ENCODE assay signal across 13 cellular contexts in the genomic region with DNA sequence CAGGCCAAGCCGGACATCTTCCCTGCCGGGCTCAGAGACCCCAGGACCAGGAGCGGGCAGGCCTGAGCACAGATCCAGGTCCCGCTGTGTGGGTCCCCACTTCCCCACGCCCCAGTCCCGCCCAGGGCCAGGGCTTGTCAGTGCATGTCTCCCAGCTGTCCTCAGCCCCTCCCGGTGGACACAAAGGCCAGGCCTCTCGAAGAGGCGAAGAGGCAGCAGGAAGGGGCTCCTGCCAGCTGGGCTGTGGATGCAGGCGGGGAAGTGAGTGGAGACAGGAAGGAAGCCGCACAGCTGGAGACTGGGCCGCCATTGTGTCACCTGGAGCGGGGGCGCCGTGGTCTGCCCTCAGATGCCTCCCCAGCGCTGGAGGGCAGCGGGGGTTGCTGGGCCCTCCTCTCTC. TPM values are rescaled to one million over a fixed set of nuclear protein-coding genes. Genes with fewer than 3 reads are reported as not detected.
DNase-seq lines count a peak whose midpoint lies in the region; ATAC-seq and TF ChIP-seq lines count a peak whose summit lies in the region.
"Had no signal": no experiment of that assay in that cellular context is flagged by ENCODE, and none has a peak within 500 bp of the region (broad histone marks: within the 10 kb centered on the region; RNA-seq: fewer than 3 reads in every experiment).

No MANE protein-coding gene starts in this region.

- peaks cover 30% of the 10 kb centered on the region for H3K4me1 Mint-ChIP-seq in neural progenitor cell
- peaks cover 2 to 8% (median 5%) of the 10 kb centered on the region in 4 donors for H3K4me1 Mint-ChIP-seq in naive thymus-derived CD8-positive, alpha-beta T cell
- H3K4me1 Mint-ChIP-seq in CD8-positive, alpha-beta T cell (ENCODE audit: low read depth), result peaks cover 2% of the 10 kb centered on the region
- H3K4me1 Mint-ChIP-seq: activated CD4-positive, alpha-beta T cell treated with anti-CD3 and anti-CD28 coated beads for 36 hours had no signal

- no peak overlapping the region for H2AFZ ChIP-seq in neural progenitor cell (replicated peaks)

- no peak overlapping the region for H3K27ac Mint-ChIP-seq in neural progenitor cell
- no peak overlapping the region for H3K27ac Mint-ChIP-seq in naive thymus-derived CD8-positive, alpha-beta T cell
- no peak overlapping the region for H3K27ac Mint-ChIP-seq in CD8-positive, alpha-beta T cell
- H3K27ac Mint-ChIP-seq: activated CD4-positive, alpha-beta T cell treated with anti-CD3 and anti-CD28 coated beads for 36 hours; activated naive CD4-positive, alpha-beta T cell treated with anti-CD3 and anti-CD28 coated beads for 36 hours had no signal

- POLR2A ChIA-PET in naive thymus-derived CD8-positive, alpha-beta T cell (lab: Charles Lee), result interaction anchor here (0.7 to 1.2 kb wide), 3 partner anchors 9 to 84 kb away, joined by 3 to 4 read pairs (median 3); no protein-coding TSS in a partner anchor
- POLR2A ChIA-PET in CD8-positive, alpha-beta T cell (lab: Charles Lee), result no interaction called here

- TF ChIP-seq CTCF in neural progenitor cell (IDR thresholded peaks at IDR 0.05), result no peak
- TF ChIP-seq CTCF in CD8-positive, alpha-beta T cell (IDR thresholded peaks at IDR 0.05), result no peak

- ATAC-seq in HG03280 (IDR thresholded peaks at IDR 0.05; ENCODE audit: unreplicated experiment), result no peak
- ATAC-seq in naive thymus-derived CD8-positive, alpha-beta T cell, result no peak
- no peak for ATAC-seq in CD8-positive, alpha-beta T cell
- ATAC-seq: activated CD4-positive, alpha-beta T cell treated with anti-CD3 and anti-CD28 coated beads for 36 hours had no signal

- H3K4me3 ChIP-seq in HUES6 (ENCODE audit: low read depth, low read length) (no peak overlapping the region), neural progenitor cell (no peak overlapping the region)
- H3K4me3 ChIP-seq in CD8-positive, alpha-beta T cell (ENCODE audit: low read depth, low read length), result no peak overlapping the region
- H3K4me3 ChIP-seq: suprapubic skin had no signal

- peak; percentile 86 for DNase-seq in NCI-H345 (lab: John Stamatoyannopoulos, UW)
- DNase-seq in dermis microvascular lymphatic vessel endothelial cell (ENCODE audit: low read depth in 2 of 2), result peak; percentile 44 to 71
- peak; percentile 46 for DNase-seq in neural progenitor cell (ENCODE audit: low spot score)
- no peak for DNase-seq in naive thymus-derived CD8-positive, alpha-beta T cell
- DNase-seq in CD8-positive, alpha-beta T cell, result no peak
- DNase-seq: activated CD4-positive, alpha-beta T cell treated with anti-CD3 and anti-CD28 coated beads for 36 hours; activated naive CD4-positive, alpha-beta T cell treated with anti-CD3 and anti-CD28 coated beads for 36 hours; stimulated activated CD4-positive, alpha-beta T cell treated with anti-CD3 and anti-CD28 coated beads, Interleukin-4, amount 100 ng/mL, for 4 hours had no signal

- intact Hi-C loops in CD8-positive, alpha-beta T cell (cut with DNase I, micrococcal nuclease), result no loop called here

- H3K4me3 Mint-ChIP-seq in neural progenitor cell, result no peak overlapping the region
- H3K4me3 Mint-ChIP-seq in naive thymus-derived CD8-positive, alpha-beta T cell, result no peak overlapping the region
- no peak overlapping the region for H3K4me3 Mint-ChIP-seq in CD8-positive, alpha-beta T cell
- H3K4me3 Mint-ChIP-seq: activated CD4-positive, alpha-beta T cell treated with anti-CD3 and anti-CD28 coated beads for 36 hours; activated naive CD4-positive, alpha-beta T cell treated with anti-CD3 and anti-CD28 coated beads for 36 hours had no signal

- no peaks in the 10 kb centered on the region for H3K36me3 ChIP-seq in HUES6 (ENCODE audit: control insufficient read depth, insufficient read depth, low read length)
- no peaks in the 10 kb centered on the region for H3K36me3 ChIP-seq in neural progenitor cell
- H3K36me3 ChIP-seq in CD8-positive, alpha-beta T cell (ENCODE audit: insufficient read depth, low read length), result no peaks in the 10 kb centered on the region
- H3K36me3 ChIP-seq: suprapubic skin had no signal

- no peaks in the 10 kb centered on the region for H4K20me1 ChIP-seq in neural progenitor cell (ENCODE audit: low read depth)

- peaks cover 7% of the 10 kb centered on the region for H3K27me3 Mint-ChIP-seq in neural progenitor cell (ENCODE audit: insufficient read depth, low read depth)
- H3K27me3 Mint-ChIP-seq in naive thymus-derived CD8-positive, alpha-beta T cell, result peaks cover 2 to 10% (median 7%) of the 10 kb centered on the region in 5 donors
- H3K27me3 Mint-ChIP-seq in CD8-positive, alpha-beta T cell (ENCODE audit: low read depth), result peaks cover 2% of the 10 kb centered on the region

- H3K36me3 Mint-ChIP-seq in neural progenitor cell, result no peaks in the 10 kb centered on the region
- H3K36me3 Mint-ChIP-seq in naive thymus-derived CD8-positive, alpha-beta T cell, result no peaks in the 10 kb centered on the region
- H3K36me3 Mint-ChIP-seq in CD8-positive, alpha-beta T cell, result no peaks in the 10 kb centered on the region

- H3K9ac ChIP-seq in HUES6 (ENCODE audit: low read length) (no peak overlapping the region), neural progenitor cell (no peak overlapping the region)

- H3K79me2 ChIP-seq in neural progenitor cell (ENCODE audit: low read depth), result no peaks in the 10 kb centered on the region

- H3K27ac ChIP-seq in HUES6 (ENCODE audit: low read depth, low read length) (peak overlapping the region; percentile 24; the same call in 1 of the 2 replicates), neural progenitor cell (no peak overlapping the region)
- H3K27ac ChIP-seq in CD8-positive, alpha-beta T cell (ENCODE audit: low read depth, low read length), result no peak overlapping the region
- H3K27ac ChIP-seq: suprapubic skin had no signal

- H3K9me3 Mint-ChIP-seq in neural progenitor cell, result no peaks in the 10 kb centered on the region
- H3K9me3 Mint-ChIP-seq in naive thymus-derived CD8-positive, alpha-beta T cell, result no peaks in the 10 kb centered on the region
- H3K9me3 Mint-ChIP-seq in CD8-positive, alpha-beta T cell, result no peaks in the 10 kb centered on the region
- H3K9me3 Mint-ChIP-seq: activated naive CD4-positive, alpha-beta T cell treated with anti-CD3 and anti-CD28 coated beads for 36 hours had no signal

- peaks cover 12% of the 10 kb centered on the region for H3F3A ChIP-seq in neural progenitor cell (ENCODE audit: low read depth)

- H3K27me3 ChIP-seq in HUES6 (ENCODE audit: control insufficient read depth, insufficient read depth, low read length), result no peaks in the 10 kb centered on the region
- H3K27me3 ChIP-seq in neural progenitor cell, result no peaks in the 10 kb centered on the region
- H3K27me3 ChIP-seq in CD8-positive, alpha-beta T cell (ENCODE audit: insufficient read depth, low read length), result no peaks in the 10 kb centered on the region
- H3K27me3 ChIP-seq: suprapubic skin had no signal

- H3K9me3 ChIP-seq in HUES6 (ENCODE audit: control insufficient read depth, insufficient read depth, low read depth, low read length) (no peaks in the 10 kb centered on the region), neural progenitor cell (ENCODE audit: low read depth) (no peaks in the 10 kb centered on the region)
- no peaks in the 10 kb centered on the region for H3K9me3 ChIP-seq in CD8-positive, alpha-beta T cell (ENCODE audit: low read length)
- H3K9me3 ChIP-seq: suprapubic skin had no signal

- H3K4me1 ChIP-seq in HUES6 (ENCODE audit: control insufficient read depth, insufficient read depth, low read length) (peaks cover 21% of the 10 kb centered on the region), neural progenitor cell (peaks cover 9% of the 10 kb centered on the region)
- peaks cover 5% of the 10 kb centered on the region for H3K4me1 ChIP-seq in CD8-positive, alpha-beta T cell (ENCODE audit: insufficient read depth, low read length)

- CTCF ChIA-PET in CD8-positive, alpha-beta T cell (lab: Charles Lee), result interaction anchor here (0.7 to 4.6 kb wide), 6 partner anchors 11 to 282 kb away, joined by 3 to 45 read pairs (median 6); no protein-coding TSS in a partner anchor

- H3K4me2 ChIP-seq in neural progenitor cell, result no peak overlapping the region

RNA-seq across cellular contexts. Expression of a gene that starts 4.8 kb away (rescaled TPM):
- total RNA-seq in dermis microvascular lymphatic vessel endothelial cell (not detected in 2 replicates), neural progenitor cell (ENCODE audit: low replicate concordance) (not detected in 2 replicates)
- total RNA-seq in naive thymus-derived CD8-positive, alpha-beta T cell, result not detected
- not detected for polyA plus RNA-seq in naive thymus-derived CD8-positive, alpha-beta T cell
- not detected for total RNA-seq in CD8-positive, alpha-beta T cell
- total RNA-seq: activated CD4-positive, alpha-beta T cell treated with anti-CD3 and anti-CD28 coated beads for 36 hours; activated naive CD4-positive, alpha-beta T cell treated with anti-CD3 and anti-CD28 coated beads for 36 hours; OCI-LY7; omental fat pad; suprapubic skin had no signal

RNA-seq across cellular contexts. Expression of a gene that starts 48.2 kb away (rescaled TPM):
- 19.5 and 19.7 TPM in 2 replicates for total RNA-seq in dermis microvascular lymphatic vessel endothelial cell
- total RNA-seq in neural progenitor cell (ENCODE audit: low replicate concordance), result 58.0 and 177 TPM in 2 replicates
- 100 to 1,000 TPM; 151 to 153 TPM for total RNA-seq in naive thymus-derived CD8-positive, alpha-beta T cell
- polyA plus RNA-seq in naive thymus-derived CD8-positive, alpha-beta T cell, result 1 to 10 TPM in 2 of 3 donors, under 1 TPM in 1; 0.54 to 3.0 (median 1.6) TPM
- 100 to 1,000 TPM; 137 to 140 TPM for total RNA-seq in CD8-positive, alpha-beta T cell

Comparison
In these comparisons a context has a peak if more than half of its experiments do, and no peak if none do; other contexts are left out.
1. DNase-seq: peak in NCI-H345 (single experiment), dermis microvascular lymphatic vessel endothelial cell (2 of 2) and neural progenitor cell (single experiment); none in naive thymus-derived CD8-positive, alpha-beta T cell (0 of 10) and CD8-positive, alpha-beta T cell (0 of 7).